ENCODE assay signal across 8 cellular contexts in genomic region chrX:74420194-74421035, GRCh38. TPM values are rescaled to one million over a fixed set of nuclear protein-coding genes. Genes with fewer than 3 reads are reported as not detected.
DNase-seq lines count a peak whose midpoint lies in the region; ATAC-seq, FAIRE-seq and TF ChIP-seq lines count a peak whose summit lies in the region.

No MANE protein-coding gene starts in this region.

- H3K27me3 Mint-ChIP-seq in CD8-positive, alpha-beta T cell (ENCODE audit: low read depth): peaks cover 17% of the 10 kb centered on the region
- peaks cover 13 to 22% of the 10 kb centered on the region in 2 donors for H3K27me3 Mint-ChIP-seq in natural killer cell treated with Interleukin-12 subunit alpha and Interleukin-12 subunit beta and Interleukin-15 and Interleukin-18, amount 100 ng/mL, for 72 hours

- no peaks in the 10 kb centered on the region for H3K27me3 ChIP-seq in CD8-positive, alpha-beta T cell (ENCODE audit: insufficient read depth, low read length)

- DNase-seq in CD8-positive, alpha-beta T cell: peak in 5 of 7 experiments; percentile 6 to 57 (median 25)
- DNase-seq in NB4 (ENCODE audit: low read depth): peak; percentile 21
- peak; percentile 17 for DNase-seq in activated naive CD4-positive, alpha-beta T cell treated with anti-CD3 and anti-CD28 coated beads, Interleukin-2, amount 50 U/mL, for 16 hours
- DNase-seq in frontal cortex (ENCODE audit: low spot score in 2 of 2): peak; percentile 64 to 74
- no peak for DNase-seq in natural killer cell treated with Interleukin-12 subunit alpha and Interleukin-12 subunit beta and Interleukin-15 and Interleukin-18, amount 100 ng/mL, for 72 hours (ENCODE audit: low spot score)
- no peak for DNase-seq in NCI-H2081 treated with DMSO at 0.1 percent for 48 hours (lab: John Stamatoyannopoulos, UW)
- no peak for DNase-seq in RCC 7860 (ENCODE audit: low spot score)

- H3K4me1 Mint-ChIP-seq in CD8-positive, alpha-beta T cell (ENCODE audit: low read depth): peaks cover 13% of the 10 kb centered on the region
- peaks cover 0 to 9% of the 10 kb centered on the region in 2 donors for H3K4me1 Mint-ChIP-seq in natural killer cell treated with Interleukin-12 subunit alpha and Interleukin-12 subunit beta and Interleukin-15 and Interleukin-18, amount 100 ng/mL, for 72 hours (ENCODE audit: low read depth in 2 of 2)

- H3K4me3 Mint-ChIP-seq in CD8-positive, alpha-beta T cell: peak overlapping the region; percentile 87
- peak overlapping the region; percentile 81 for H3K4me3 Mint-ChIP-seq in natural killer cell treated with Interleukin-12 subunit alpha and Interleukin-12 subunit beta and Interleukin-15 and Interleukin-18, amount 100 ng/mL, for 72 hours

- no peak for TF ChIP-seq POLR2A in NB4 (IDR thresholded peaks at IDR 0.05; ENCODE audit: extremely low read depth, insufficient read length)

- peaks cover 2% of the 10 kb centered on the region for H3K36me3 Mint-ChIP-seq in CD8-positive, alpha-beta T cell
- no peaks in the 10 kb centered on the region for H3K36me3 Mint-ChIP-seq in natural killer cell treated with Interleukin-12 subunit alpha and Interleukin-12 subunit beta and Interleukin-15 and Interleukin-18, amount 100 ng/mL, for 72 hours

- H3K36me3 ChIP-seq in CD8-positive, alpha-beta T cell (ENCODE audit: insufficient read depth, low read length): no peaks in the 10 kb centered on the region

- TF ChIP-seq CTCF in CD8-positive, alpha-beta T cell (IDR thresholded peaks at IDR 0.05): no peak
- TF ChIP-seq CTCF in NB4 (IDR thresholded peaks at IDR 0.05; ENCODE audit: low read depth, low read length): no peak

- H3K9me3 Mint-ChIP-seq in CD8-positive, alpha-beta T cell: no peaks in the 10 kb centered on the region
- no peaks in the 10 kb centered on the region for H3K9me3 Mint-ChIP-seq in natural killer cell treated with Interleukin-12 subunit alpha and Interleukin-12 subunit beta and Interleukin-15 and Interleukin-18, amount 100 ng/mL, for 72 hours

- no peaks in the 10 kb centered on the region for H3K9me3 ChIP-seq in CD8-positive, alpha-beta T cell (ENCODE audit: low read length)

- no peak overlapping the region for H3K27ac ChIP-seq in CD8-positive, alpha-beta T cell (ENCODE audit: low read depth, low read length)

- intact Hi-C loops in CD8-positive, alpha-beta T cell (cut with DNase I, micrococcal nuclease): loop anchor here (5.0 kb wide), 2 partner anchors 128 to 197 kb away; no protein-coding TSS in a partner anchor

- no peak for FAIRE-seq in frontal cortex (lab: Jason Lieb, UNC)
- no peak for FAIRE-seq in RCC 7860 (lab: Jason Lieb, UNC)

- POLR2A ChIA-PET in CD8-positive, alpha-beta T cell (lab: Charles Lee): interaction anchor here (1.2 kb wide), 1 partner anchor 29 kb away, joined by 3 read pairs; no protein-coding TSS in a partner anchor

- CTCF ChIA-PET in CD8-positive, alpha-beta T cell (lab: Charles Lee): no interaction called here

- peaks cover 10% of the 10 kb centered on the region for H3K4me1 ChIP-seq in CD8-positive, alpha-beta T cell (ENCODE audit: insufficient read depth, low read length)

- peak; percentile 39 for ATAC-seq in CD8-positive, alpha-beta T cell
- ATAC-seq in natural killer cell treated with Interleukin-12 subunit alpha and Interleukin-12 subunit beta and Interleukin-15 and Interleukin-18, amount 100 ng/mL, for 72 hours: peak; percentile 38
- ATAC-seq in HG02973 (IDR thresholded peaks at IDR 0.05; ENCODE audit: unreplicated experiment): no peak

- no peak overlapping the region for H3K27ac Mint-ChIP-seq in CD8-positive, alpha-beta T cell
- no peak overlapping the region for H3K27ac Mint-ChIP-seq in natural killer cell treated with Interleukin-12 subunit alpha and Interleukin-12 subunit beta and Interleukin-15 and Interleukin-18, amount 100 ng/mL, for 72 hours

- peak overlapping the region; percentile 49 for H3K4me3 ChIP-seq in CD8-positive, alpha-beta T cell (ENCODE audit: low read depth, low read length)
- H3K4me3 ChIP-seq in NB4 (ENCODE audit: low read depth, low read length): peak overlapping the region; percentile 23

RNA-seq across cellular contexts. Expression of gene SLC16A2, which starts 0.9 kb away (rescaled TPM):
- total RNA-seq in CD8-positive, alpha-beta T cell: under 1 TPM; 0.16 to 0.17 TPM
- total RNA-seq in frontal cortex: 13.0 TPM
- total RNA-seq in natural killer cell treated with Interleukin-12 subunit alpha and Interleukin-12 subunit beta and Interleukin-15 and Interleukin-18, amount 100 ng/mL, for 72 hours: not detected

Comparison
In these comparisons a context has a peak if more than half of its experiments do, and no peak if none do; other contexts are left out.
1. DNase-seq: peak in CD8-positive, alpha-beta T cell (5 of 7), NB4 (single experiment), activated naive CD4-positive, alpha-beta T cell treated with anti-CD3 and anti-CD28 coated beads, Interleukin-2, amount 50 U/mL, for 16 hours (single experiment) and frontal cortex (2 of 2); none in natural killer cell treated with Interleukin-12 subunit alpha and Interleukin-12 subunit beta and Interleukin-15 and Interleukin-18, amount 100 ng/mL, for 72 hours (single experiment), NCI-H2081 treated with DMSO at 0.1 percent for 48 hours (single experiment) and RCC 7860 (single experiment).
2. RNA of gene SLC16A2, which starts 0.9 kb away (total RNA-seq): 13.0 TPM in frontal cortex (single experiment); 0.16 to 0.17 TPM in CD8-positive, alpha-beta T cell and not detected in natural killer cell treated with Interleukin-12 subunit alpha and Interleukin-12 subunit beta and Interleukin-15 and Interleukin-18, amount 100 ng/mL, for 72 hours; every median in the first group is over 10 times any median in the second.